Comparison of ENCODE assay signal across 8 cellular contexts in the genomic region with DNA sequence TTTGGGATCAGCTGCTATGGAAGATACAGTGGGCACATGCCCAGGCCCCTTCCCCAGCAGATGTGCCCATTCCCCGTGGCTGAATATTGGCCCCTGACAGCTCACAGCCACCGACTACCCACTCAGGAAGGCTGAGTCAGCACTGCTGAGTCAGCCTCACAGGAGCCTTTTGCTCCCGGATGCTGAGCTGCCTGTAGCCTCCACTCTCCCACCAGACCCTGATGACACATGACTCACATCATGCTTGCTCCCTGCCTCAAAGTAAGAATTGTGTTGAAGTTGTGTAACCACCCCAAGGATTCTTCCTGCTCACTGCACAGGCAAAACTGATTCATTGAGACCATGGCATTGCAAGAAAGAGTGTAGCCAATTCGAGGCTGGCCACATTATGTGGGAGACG.
DNase-seq lines count a peak whose midpoint lies in the region; ATAC-seq, FAIRE-seq and TF ChIP-seq lines count a peak whose summit lies in the region.

No MANE protein-coding gene starts in this region.

- H2AFZ ChIP-seq in DND-41 (ENCODE audit: low read depth, low read length) = no peak overlapping the region

- no peak overlapping the region for H3K9ac ChIP-seq in DND-41 (ENCODE audit: low read depth, low read length)

- no peaks in the 10 kb centered on the region for H3K4me1 ChIP-seq in DND-41 (ENCODE audit: insufficient read depth, low read length)

- ATAC-seq in DND-41 (ENCODE audit: insufficient read depth, low read depth) (peak; percentile 50; the same call in 1 of the 3 replicates), GM19035 (IDR thresholded peaks at IDR 0.05; ENCODE audit: unreplicated experiment) (no peak)

- no peak overlapping the region for H3K4me2 ChIP-seq in DND-41 (ENCODE audit: insufficient read depth, low read length)

- no peak for FAIRE-seq in bronchial epithelial cell (lab: Jason Lieb, UNC)

- H3K27ac ChIP-seq in DND-41 (ENCODE audit: low read length) = no peak overlapping the region

- H3K79me2 ChIP-seq in DND-41 (ENCODE audit: insufficient read depth, low read length) = no peaks in the 10 kb centered on the region

- H4K20me1 ChIP-seq in DND-41 (ENCODE audit: insufficient read depth, low read length) = no peaks in the 10 kb centered on the region

- H3K4me3 ChIP-seq in DND-41 (ENCODE audit: low read depth in 1 of 2, low read length in 2 of 2) (no peak overlapping the region), bronchial epithelial cell (ENCODE audit: low read depth, low read length) (no peak overlapping the region)
- H3K4me3 ChIP-seq in Jurkat, Clone E6-1 (ENCODE audit: low read length) = no peak overlapping the region

- TF ChIP-seq CTCF in DND-41 (IDR thresholded peaks at IDR 0.05; ENCODE audit: borderline replicate concordance, extremely low read depth, low read length, poor library complexity, severe bottlenecking) = no peak
- no peak for TF ChIP-seq CTCF in bronchial epithelial cell (IDR thresholded peaks at IDR 0.05; ENCODE audit: insufficient read depth, low read length, severe bottlenecking)

- DNase-seq in DND-41 (peak; percentile 10), bronchial epithelial cell (ENCODE audit: low read depth) (peak; percentile 74), non-pigmented ciliary epithelial cell (ENCODE audit: low read depth) (peak; percentile 82), dermis blood vessel endothelial cell (no peak), NCI-H446 (lab: John Stamatoyannopoulos, UW) (no peak), cerebellum (ENCODE audit: low spot score) (no peak)
- peak; percentile 23 for DNase-seq in Jurkat, Clone E6-1 (ENCODE audit: low read depth, low spot score)

- H3K36me3 ChIP-seq in DND-41 (ENCODE audit: insufficient read depth, low read length) = no peaks in the 10 kb centered on the region
- H3K36me3 ChIP-seq in bronchial epithelial cell (ENCODE audit: control insufficient read depth, insufficient read depth, low read length) = no peaks in the 10 kb centered on the region

- H3K9me3 ChIP-seq in DND-41 (ENCODE audit: insufficient read depth, low read length, severe bottlenecking) = no peaks in the 10 kb centered on the region

- H3K27me3 ChIP-seq in DND-41 (ENCODE audit: insufficient read depth, low read length, poor library complexity) = no peaks in the 10 kb centered on the region
- no peaks in the 10 kb centered on the region for H3K27me3 ChIP-seq in bronchial epithelial cell (ENCODE audit: control insufficient read depth, insufficient read depth, low read length)

Comparison
In these comparisons a context has a peak if more than half of its experiments do, and no peak if none do; other contexts are left out.
1. DNase-seq: peak in DND-41 (single experiment), Jurkat, Clone E6-1 (single experiment), bronchial epithelial cell (single experiment) and non-pigmented ciliary epithelial cell (single experiment); none in dermis blood vessel endothelial cell (single experiment), NCI-H446 (0 of 2) and cerebellum (single experiment).